19 cellular contexts compared by ENCODE assay signal in the genomic region with DNA sequence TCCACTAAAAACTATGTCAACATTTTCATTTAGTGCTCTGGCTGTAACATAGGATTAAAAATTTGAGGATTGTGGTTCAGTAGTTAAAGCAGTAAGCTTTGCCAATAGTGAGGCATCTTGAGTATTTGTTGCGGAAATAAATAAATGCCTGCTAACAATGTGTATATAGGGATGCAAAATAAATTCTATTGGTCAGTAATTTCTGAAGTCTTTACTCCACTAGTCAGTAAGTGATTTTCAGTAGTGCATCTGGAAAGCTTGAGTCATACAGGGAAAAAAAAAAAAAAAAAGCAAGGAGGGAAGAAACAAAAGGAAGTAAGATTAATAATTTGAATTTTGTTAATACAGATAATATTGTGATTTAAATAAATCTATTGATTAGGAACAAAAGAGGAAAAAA. TPM values are rescaled to one million over a fixed set of nuclear protein-coding genes. Genes with fewer than 3 reads are reported as not detected.
DNase-seq lines count a peak whose midpoint lies in the region; ATAC-seq, FAIRE-seq and TF ChIP-seq lines count a peak whose summit lies in the region.
"Had no signal": no experiment of that assay in that cellular context is flagged by ENCODE, and none has a peak within 500 bp of the region (broad histone marks: within the 10 kb centered on the region; RNA-seq: fewer than 3 reads in every experiment).

No MANE protein-coding gene starts in this region.

- no CpG with 5 or more reads among the region's 1 CpG for WGBS in H9 (ENCODE audit: extremely low coverage, insufficient read length, low lambda C conversion rate)

- no peak overlapping the region for H2AFZ ChIP-seq in H9 (ENCODE audit: low read length)

- no peak overlapping the region for H2BK12ac ChIP-seq in H9 (ENCODE audit: insufficient read length, low read depth, low read length)

- H3K4me3 ChIP-seq in bronchial epithelial cell (ENCODE audit: low read depth, low read length), result no peak overlapping the region
- H3K4me3 ChIP-seq: ovary, skin epidermis, upper lobe of left lung had no signal

- no peak overlapping the region for H3K27ac ChIP-seq in H9 (ENCODE audit: insufficient read length, low read depth, low read length)
- H3K27ac ChIP-seq: ovary, skin epidermis, upper lobe of left lung had no signal

- H3K27ac Mint-ChIP-seq in stimulated activated naive CD8-positive, alpha-beta T cell treated with anti-CD3 and anti-CD28 coated beads, Interleukin-15, Interleukin-2, amounts not matched to agents 100 ng/mL and 50 ng/mL, for 24 hours, result peak overlapping the region; percentile 42
- peak overlapping the region in 1 of 2 donors; percentile 74 for H3K27ac Mint-ChIP-seq in stimulated activated naive CD8-positive, alpha-beta T cell treated with anti-CD3 and anti-CD28 coated beads, Interleukin-15, amount 100 ng/mL, for 72 hours
- H3K27ac Mint-ChIP-seq in H9, result peak overlapping the region in 1 of 3 experiments; percentile 0; a peak in 1 of 7 replicates
- H3K27ac Mint-ChIP-seq: activated naive CD4-positive, alpha-beta T cell treated with anti-CD3 and anti-CD28 coated beads for 36 hours; endodermal cell had no signal

- H3K27me3 ChIP-seq in bronchial epithelial cell (ENCODE audit: control insufficient read depth, insufficient read depth, low read length), result no peaks in the 10 kb centered on the region
- no peaks in the 10 kb centered on the region for H3K27me3 ChIP-seq in H9 (ENCODE audit: insufficient read depth, low read length)
- H3K27me3 ChIP-seq: ovary, upper lobe of left lung had no signal

- H4K20me1 ChIP-seq in H9 (ENCODE audit: control insufficient read depth, insufficient read depth, insufficient read length), result no peaks in the 10 kb centered on the region

- H3K56ac ChIP-seq in H9 (ENCODE audit: insufficient read length, low read depth, low read length), result no peak overlapping the region

- H3K23me2 ChIP-seq in H9 (ENCODE audit: insufficient read length, low read depth, low read length, poor library complexity, severe bottlenecking), result no peaks in the 10 kb centered on the region

- ATAC-seq in stimulated activated naive CD8-positive, alpha-beta T cell treated with anti-CD3 and anti-CD28 coated beads, Interleukin-15, amount 100 ng/mL, for 72 hours, result no peak
- ATAC-seq in GM18868 (IDR thresholded peaks at IDR 0.05; ENCODE audit: unreplicated experiment), result no peak
- ATAC-seq: activated CD4-positive, CD25-positive, alpha-beta regulatory T cell treated with anti-CD3 and anti-CD28 coated beads, Interleukin-2, amount 50 U/mL, for 24 hours had no signal

- no peak overlapping the region for H4K8ac ChIP-seq in H9 (replicated peaks; ENCODE audit: insufficient read length, low read depth, low read length)

- H3K14ac ChIP-seq in H9 (ENCODE audit: insufficient read depth, low read length), result no peak overlapping the region

- no peaks in the 10 kb centered on the region for H3K79me1 ChIP-seq in H9 (ENCODE audit: insufficient read depth, low read depth, low read length, poor library complexity, severe bottlenecking)

- peaks cover 30% of the 10 kb centered on the region; the same call in 1 of the 2 replicates for H3K79me2 ChIP-seq in H9 (ENCODE audit: insufficient read depth, low read length)

- no peak overlapping the region for H2BK15ac ChIP-seq in H9 (ENCODE audit: low read depth, low read length)

- H3K23ac ChIP-seq in H9 (ENCODE audit: insufficient read length, low read depth, low read length), result no peak overlapping the region

- no peak overlapping the region for H2AK5ac ChIP-seq in H9 (ENCODE audit: insufficient read length, low read length)

- H3K36me3 Mint-ChIP-seq in stimulated activated naive CD8-positive, alpha-beta T cell treated with anti-CD3 and anti-CD28 coated beads, Interleukin-15, Interleukin-2, amounts not matched to agents 100 ng/mL and 50 ng/mL, for 24 hours (ENCODE audit: low read depth), result peaks cover 14% of the 10 kb centered on the region
- peaks cover 0 to 20% (median 10%) of the 10 kb centered on the region in 3 experiments; a peak in 6 of 7 replicates for H3K36me3 Mint-ChIP-seq in H9 (ENCODE audit: insufficient read depth in 1 of 3, low read depth in 3 of 3)

- H3K9ac ChIP-seq in H9 (ENCODE audit: extremely low read depth, insufficient read length, low read length), result no peak overlapping the region

- H3K27me3 Mint-ChIP-seq in stimulated activated naive CD8-positive, alpha-beta T cell treated with anti-CD3 and anti-CD28 coated beads, Interleukin-15, Interleukin-2, amounts not matched to agents 100 ng/mL and 50 ng/mL, for 24 hours, result no peaks in the 10 kb centered on the region
- H3K27me3 Mint-ChIP-seq in stimulated activated naive CD8-positive, alpha-beta T cell treated with anti-CD3 and anti-CD28 coated beads, Interleukin-15, amount 100 ng/mL, for 72 hours, result no peaks in the 10 kb centered on the region
- no peaks in the 10 kb centered on the region for H3K27me3 Mint-ChIP-seq in H9 (ENCODE audit: low read depth)

- H3K4me1 Mint-ChIP-seq in stimulated activated naive CD8-positive, alpha-beta T cell treated with anti-CD3 and anti-CD28 coated beads, Interleukin-15, Interleukin-2, amounts not matched to agents 100 ng/mL and 50 ng/mL, for 24 hours (ENCODE audit: low read depth), result peaks cover 85% of the 10 kb centered on the region
- peaks cover 66% of the 10 kb centered on the region for H3K4me1 Mint-ChIP-seq in stimulated activated naive CD8-positive, alpha-beta T cell treated with anti-CD3 and anti-CD28 coated beads, Interleukin-15, amount 100 ng/mL, for 72 hours
- H3K4me1 Mint-ChIP-seq in H9, result peaks cover 11 to 29% of the 10 kb centered on the region in 2 experiments; a peak in 2 of 4 replicates
- H3K4me1 Mint-ChIP-seq: endodermal cell had no signal

- no peaks in the 10 kb centered on the region for H3K4me1 ChIP-seq in H9 (ENCODE audit: insufficient read depth, low read length)

- H2BK120ac ChIP-seq in H9 (ENCODE audit: low read depth, low read length, poor library complexity, severe bottlenecking), result no peak overlapping the region

- H3K4me3 Mint-ChIP-seq in stimulated activated naive CD8-positive, alpha-beta T cell treated with anti-CD3 and anti-CD28 coated beads, Interleukin-15, Interleukin-2, amounts not matched to agents 100 ng/mL and 50 ng/mL, for 24 hours, result no peak overlapping the region
- no peak overlapping the region for H3K4me3 Mint-ChIP-seq in stimulated activated naive CD8-positive, alpha-beta T cell treated with anti-CD3 and anti-CD28 coated beads, Interleukin-15, amount 100 ng/mL, for 72 hours
- no peak overlapping the region for H3K4me3 Mint-ChIP-seq in H9
- H3K4me3 Mint-ChIP-seq: activated naive CD4-positive, alpha-beta T cell treated with anti-CD3 and anti-CD28 coated beads for 36 hours; endodermal cell had no signal

- peaks cover 13% of the 10 kb centered on the region for H3K9me3 Mint-ChIP-seq in stimulated activated naive CD8-positive, alpha-beta T cell treated with anti-CD3 and anti-CD28 coated beads, Interleukin-15, Interleukin-2, amounts not matched to agents 100 ng/mL and 50 ng/mL, for 24 hours
- peaks cover 8 to 9% of the 10 kb centered on the region in 2 donors for H3K9me3 Mint-ChIP-seq in stimulated activated naive CD8-positive, alpha-beta T cell treated with anti-CD3 and anti-CD28 coated beads, Interleukin-15, amount 100 ng/mL, for 72 hours
- H3K9me3 Mint-ChIP-seq in H9, result peaks cover 14 to 16% of the 10 kb centered on the region in 2 experiments

- H3K4me2 ChIP-seq in H9 (ENCODE audit: insufficient read depth, insufficient read length, low read length), result no peak overlapping the region

- H3T11ph ChIP-seq in H9 (ENCODE audit: low read length), result no peak overlapping the region

- H4K5ac ChIP-seq in H9 (ENCODE audit: insufficient read length, low read depth, low read length), result no peak overlapping the region

- no peak overlapping the region for H3K18ac ChIP-seq in H9 (ENCODE audit: insufficient read length, low read depth, low read length)

- H4K91ac ChIP-seq in H9 (ENCODE audit: insufficient read length, low read depth, low read length), result no peak overlapping the region

- FAIRE-seq in bronchial epithelial cell (lab: Jason Lieb, UNC), result no peak

- TF ChIP-seq CTCF in bronchial epithelial cell (IDR thresholded peaks at IDR 0.05; ENCODE audit: insufficient read depth, low read length, severe bottlenecking), result no peak
- no peak for TF ChIP-seq CTCF in H9 (conservative IDR thresholded peaks at IDR 0.05)

- no peaks in the 10 kb centered on the region for H3K36me3 ChIP-seq in bronchial epithelial cell (ENCODE audit: control insufficient read depth, insufficient read depth, low read length)
- H3K36me3 ChIP-seq: ovary, upper lobe of left lung had no signal

- DNase-seq in stimulated activated naive CD8-positive, alpha-beta T cell treated with anti-CD3 and anti-CD28 coated beads, Interleukin-15, amount 100 ng/mL, for 72 hours, result no peak
- DNase-seq in bronchial epithelial cell (ENCODE audit: low read depth) (peak; percentile 48), iris pigment epithelial cell (ENCODE audit: low read depth) (peak; percentile 57), H9 (no peak), NCI-H1048 (lab: John Stamatoyannopoulos, UW) (no peak), dedifferentiated amniotic fluid mesenchymal stem cell (ENCODE audit: extremely low spot score) (no peak)
- DNase-seq: activated naive CD4-positive, alpha-beta T cell treated with anti-CD3 and anti-CD28 coated beads for 36 hours; endodermal cell; Karpas-422; kidney glomerular epithelial cell; NCI-H1436; NCI-H446; ovary; stimulated activated naive CD4-positive, alpha-beta T cell; upper lobe of left lung had no signal

- no peak overlapping the region for H2BK20ac ChIP-seq in H9 (ENCODE audit: low read depth, low read length, poor library complexity, severe bottlenecking)

- H2BK5ac ChIP-seq in H9 (ENCODE audit: insufficient read length, low read length), result no peak overlapping the region

- no peak overlapping the region for H3K4ac ChIP-seq in H9 (ENCODE audit: low read depth, low read length)

- no peaks in the 10 kb centered on the region for H3K9me3 ChIP-seq in H9 (ENCODE audit: control insufficient read depth, low read depth, low read length)
- H3K9me3 ChIP-seq: ovary, upper lobe of left lung had no signal

RNA-seq across cellular contexts. Expression of gene NIPBL, which starts 21.0 kb away (rescaled TPM):
- total RNA-seq in bronchial epithelial cell (20.0 and 26.5 TPM in 2 replicates), H9 (2021) (56.0 and 61.3 TPM in 2 replicates)

Comparison
In these comparisons a context has a peak if more than half of its experiments do, and no peak if none do; other contexts are left out.
1. DNase-seq: peak in bronchial epithelial cell (single experiment) and iris pigment epithelial cell (single experiment); none in stimulated activated naive CD8-positive, alpha-beta T cell treated with anti-CD3 and anti-CD28 coated beads, Interleukin-15, amount 100 ng/mL, for 72 hours (0 of 2), H9 (single experiment), NCI-H1048 (single experiment) and dedifferentiated amniotic fluid mesenchymal stem cell (single experiment).